Comparison of ENCODE assay signal across 11 cellular contexts in genomic region chr10:82377608-82378007, GRCh38.
DNase-seq lines count a peak whose midpoint lies in the region; TF ChIP-seq lines count a peak whose summit lies in the region.
"Had no signal": no experiment of that assay in that cellular context is flagged by ENCODE, and none has a peak within 500 bp of the region (broad histone marks: within the 10 kb centered on the region; RNA-seq: fewer than 3 reads in every experiment).

No MANE protein-coding gene starts in this region.

- peak; percentile 52 for DNase-seq in DMS 273 (lab: John Stamatoyannopoulos, UW; ENCODE audit: unreplicated experiment)
- no peak for DNase-seq in DMS 273 treated with DMSO at 0.1 percent for 48 hours (lab: John Stamatoyannopoulos, UW)
- DNase-seq in RPMI7951 (ENCODE audit: low read depth) = peak; percentile 15
- DNase-seq in foreskin fibroblast = peak; percentile 25 to 81
- DNase-seq in skeletal muscle cell (ENCODE audit: low read depth) = peak; percentile 7
- DNase-seq in DMS153 (lab: John Stamatoyannopoulos, UW) = no peak
- no peak for DNase-seq in activated CD4-positive, alpha-beta memory T cell treated with anti-CD3 and anti-CD28 coated beads, Interleukin-2, amount 10 ng/mL, durations not matched to agents 7 days and 5 days
- no peak for DNase-seq in ovary
- DNase-seq: 8988T, NCI-H1048 had no signal

- TF ChIP-seq EP300 in ovary (IDR thresholded peaks at IDR 0.05) = no peak

- no peak overlapping the region for H3K27ac Mint-ChIP-seq in activated CD4-positive, alpha-beta memory T cell treated with anti-CD3 and anti-CD28 coated beads, Interleukin-2, amount 10 ng/mL, durations not matched to agents 7 days and 5 days

- WGBS in ovary, 3 donors = 43 to 48% (median 46%) methylated on average over 4 of the region's 4 CpGs

- H3K4me3 Mint-ChIP-seq in activated CD4-positive, alpha-beta memory T cell treated with anti-CD3 and anti-CD28 coated beads, Interleukin-2, amount 10 ng/mL, durations not matched to agents 7 days and 5 days = no peak overlapping the region

- H3K9me3 ChIP-seq in ovary = no peaks in the 10 kb centered on the region

- H3K9me3 Mint-ChIP-seq in activated CD4-positive, alpha-beta memory T cell treated with anti-CD3 and anti-CD28 coated beads, Interleukin-2, amount 10 ng/mL, durations not matched to agents 7 days and 5 days = peaks cover 14% of the 10 kb centered on the region

- TF ChIP-seq CTCF in foreskin fibroblast (IDR thresholded peaks at IDR 0.05; ENCODE audit: low read depth, low read length) = peak; percentile 3
- no peak for TF ChIP-seq CTCF in ovary (IDR thresholded peaks at IDR 0.05)

- no peaks in the 10 kb centered on the region for H3K27me3 Mint-ChIP-seq in activated CD4-positive, alpha-beta memory T cell treated with anti-CD3 and anti-CD28 coated beads, Interleukin-2, amount 10 ng/mL, durations not matched to agents 7 days and 5 days

- POLR2A ChIA-PET in activated CD4-positive, alpha-beta memory T cell treated with anti-CD3 and anti-CD28 coated beads, Interleukin-2, amount 10 ng/mL, durations not matched to agents 7 days and 5 days (lab: Charles Lee) = no interaction called here

- H3K36me3 ChIP-seq in ovary = no peaks in the 10 kb centered on the region

- H3K4me1 Mint-ChIP-seq in activated CD4-positive, alpha-beta memory T cell treated with anti-CD3 and anti-CD28 coated beads, Interleukin-2, amount 10 ng/mL, durations not matched to agents 7 days and 5 days = no peaks in the 10 kb centered on the region

- intact Hi-C loops in ovary (cut with DNase I) = no loop called here

- no peaks in the 10 kb centered on the region for H3K4me1 ChIP-seq in ovary (ENCODE audit: insufficient read depth)

- no peak for TF ChIP-seq POLR2A in ovary (IDR thresholded peaks at IDR 0.05)

- H3K4me3 ChIP-seq in foreskin fibroblast (ENCODE audit: low read depth in 1 of 2, low read length in 2 of 2) = no peak overlapping the region
- no peak overlapping the region for H3K4me3 ChIP-seq in skeletal muscle cell (ENCODE audit: low read depth, low read length)
- no peak overlapping the region for H3K4me3 ChIP-seq in ovary
- H3K4me3 ChIP-seq: SK-N-MC had no signal

- H3K27me3 ChIP-seq in ovary = no peaks in the 10 kb centered on the region

- no peaks in the 10 kb centered on the region for H3K36me3 Mint-ChIP-seq in activated CD4-positive, alpha-beta memory T cell treated with anti-CD3 and anti-CD28 coated beads, Interleukin-2, amount 10 ng/mL, durations not matched to agents 7 days and 5 days (ENCODE audit: low read depth)

- CTCF ChIA-PET in activated CD4-positive, alpha-beta memory T cell treated with anti-CD3 and anti-CD28 coated beads, Interleukin-2, amount 10 ng/mL, durations not matched to agents 7 days and 5 days (lab: Charles Lee) = no interaction called here

- H3K27ac ChIP-seq in ovary = no peak overlapping the region
- H3K27ac ChIP-seq: SK-N-MC had no signal

Comparison
In these comparisons a context has a peak if more than half of its experiments do, and no peak if none do; other contexts are left out.
1. DNase-seq: peak in DMS 273 (single experiment), RPMI7951 (single experiment), foreskin fibroblast (2 of 2) and skeletal muscle cell (single experiment); none in DMS 273 treated with DMSO at 0.1 percent for 48 hours (single experiment), DMS153 (single experiment), activated CD4-positive, alpha-beta memory T cell treated with anti-CD3 and anti-CD28 coated beads, Interleukin-2, amount 10 ng/mL, durations not matched to agents 7 days and 5 days (single experiment) and ovary (0 of 5).